1 cellular context compared by ENCODE assay signal in genomic region chr20:30816182-30816645, GRCh38.
TF ChIP-seq lines count a peak whose summit lies in the region.

No MANE protein-coding gene starts in this region.

TF ChIP-seq in HCT116, 20 proteins besides CTCF, POLR2A, EP300 and RAD21 (continued from another document):
- no peak for TF ChIP-seq YY1 (IDR thresholded peaks at IDR 0.05; ENCODE audit: extremely low read depth, insufficient replicate concordance, low read depth, low read length)
- no peak for TF ChIP-seq TCF7L2 (IDR thresholded peaks at IDR 0.05; ENCODE audit: borderline replicate concordance, extremely low read depth, insufficient read depth, insufficient read length)
- TF ChIP-seq JUND (IDR thresholded peaks at IDR 0.05): no peak
- TF ChIP-seq EGR1 (IDR thresholded peaks at IDR 0.05; ENCODE audit: low read depth): no peak
